Comparison of ENCODE assay signal across 1 cellular context in genomic region chr9:131402738-131403492, GRCh38.
TF ChIP-seq lines count a peak whose summit lies in the region.

No MANE protein-coding gene starts in this region.

TF ChIP-seq in SK-N-SH treated with all-trans-retinoic acid at 6 μM for 48 hours, 23 proteins besides CTCF, POLR2A, EP300 and RAD21 (continued from another document):
- TF ChIP-seq ZNF565 (CRISPR knock-in tag; conservative IDR thresholded peaks at IDR 0.05; ENCODE audit: low read depth) (no peak), OSR1 (CRISPR knock-in tag; IDR thresholded peaks at IDR 0.05) (no peak), TCF4 (CRISPR knock-in tag; IDR thresholded peaks at IDR 0.05; ENCODE audit: borderline replicate concordance) (no peak), BACH2 (CRISPR knock-in tag; IDR thresholded peaks at IDR 0.05; ENCODE audit: borderline replicate concordance) (no peak), ARNTL (CRISPR knock-in tag; IDR thresholded peaks at IDR 0.05; ENCODE audit: borderline replicate concordance, low read depth) (no peak), ZFP30 (CRISPR knock-in tag; IDR thresholded peaks at IDR 0.05) (no peak)
